ENCODE assay signal across 8 cellular contexts in the genomic region with DNA sequence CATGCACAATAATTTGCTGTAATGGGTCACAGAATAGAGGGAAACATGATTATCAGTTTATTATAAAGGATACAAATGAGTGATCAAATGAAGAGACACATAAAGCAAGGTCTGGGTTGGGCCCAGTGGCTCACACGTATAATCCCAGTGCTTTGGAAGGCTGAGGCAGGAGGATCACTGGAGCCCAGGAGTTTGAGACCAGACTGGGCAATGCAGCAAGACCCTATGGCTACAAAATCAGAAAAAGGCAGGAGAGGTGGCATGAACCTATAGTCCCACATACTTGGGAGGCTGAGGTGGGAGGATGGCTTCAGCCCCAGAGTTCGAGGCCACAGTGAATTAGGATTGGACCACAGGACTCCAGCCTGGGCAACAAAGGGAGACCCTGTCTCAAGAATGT.
"Had no signal": no experiment of that assay in that cellular context is flagged by ENCODE, and none has a peak within 500 bp of the region (broad histone marks: within the 10 kb centered on the region; RNA-seq: fewer than 3 reads in every experiment).

No MANE protein-coding gene starts in this region.

- H3K4me3 ChIP-seq: GM12878 had no signal

- FAIRE-seq: G401.6, GM12878, GM12891, GM12892, GM18507, GM19239 had no signal

- DNase-seq: GDM1, GF-D8 had no signal

- ATAC-seq: GM12878 had no signal
